Comparison of ENCODE assay signal across 12 cellular contexts in the genomic region with DNA sequence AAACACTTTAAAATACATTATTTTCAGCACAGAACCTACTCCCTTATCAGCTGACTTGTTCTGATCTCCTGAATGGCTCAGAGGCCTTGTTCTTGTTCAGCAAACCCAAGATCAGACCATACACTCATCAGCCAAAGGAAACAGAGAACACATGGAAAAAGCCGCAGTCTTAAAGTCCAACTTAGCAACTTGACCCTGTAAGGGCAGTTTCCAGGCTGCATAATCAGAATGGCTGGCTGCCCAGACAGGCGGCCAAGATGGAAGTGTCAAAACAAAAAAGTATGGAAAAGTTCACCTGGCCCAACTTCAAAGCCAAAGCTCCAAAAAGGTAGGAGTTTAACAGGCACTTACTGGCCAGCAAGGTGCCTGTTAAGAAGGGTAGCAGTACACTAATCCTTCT. TPM values are rescaled to one million over a fixed set of nuclear protein-coding genes. Genes with fewer than 3 reads are reported as not detected.
A peak's percentile ranks its signal among the peaks of the same experiment; 100 is the strongest.
DNase-seq lines count a peak whose midpoint lies in the region; ATAC-seq, FAIRE-seq and TF ChIP-seq lines count a peak whose summit lies in the region.
"Had no signal": no experiment of that assay in that cellular context is flagged by ENCODE, and none has a peak within 500 bp of the region (broad histone marks: within the 10 kb centered on the region; RNA-seq: fewer than 3 reads in every experiment).

No MANE protein-coding gene starts in this region.

- no peaks in the 10 kb centered on the region for H3K36me3 ChIP-seq in GM23248 (ENCODE audit: low read depth)
- H3K36me3 ChIP-seq in body of pancreas (replicated peaks in 1 of 2; ENCODE audit: insufficient read depth in 1 of 2, low read depth in 2 of 2) = no peaks in the 10 kb centered on the region
- no peaks in the 10 kb centered on the region for H3K36me3 ChIP-seq in H7 (replicated peaks; ENCODE audit: control insufficient read depth, insufficient read depth, low read length)

- intact Hi-C loops in body of pancreas (cut with DNase I) = no loop called here

- DNase-seq in GM23248 (peak; percentile 49), body of pancreas (peak; percentile 83 to 92 (median 89)), hepatic stellate cell (ENCODE audit: low spot score) (peak; percentile 32), pulmonary artery endothelial cell (ENCODE audit: low read depth, low spot score) (peak; percentile 47), GM12892 (ENCODE audit: insufficient read length) (no peak), H7 (no peak), Kasumi-1 (lab: John Stamatoyannopoulos, UW) (no peak)
- DNase-seq in activated CD4-positive, CD25-positive, alpha-beta regulatory T cell (lab: John Stamatoyannopoulos, UW) = no peak
- DNase-seq: activated CD4-positive, alpha-beta T cell treated with anti-CD3 and anti-CD28 coated beads for 48 hours; CD4-positive, alpha-beta T cell; Karpas-422 had no signal

- WGBS in GM23248 (ENCODE audit: low coverage in 1 of 2, low lambda C conversion rate in 2 of 2, missing lambda C conversion rate in 2 of 2), 2 experiments = 57 to 60% methylated on average over 2 of the region's 2 CpGs
- WGBS in body of pancreas, 2 donors = 5 to 12% methylated on average over 2 of the region's 2 CpGs

- H3K27me3 ChIP-seq in GM23248 (replicated peaks; ENCODE audit: insufficient read depth) (no peaks in the 10 kb centered on the region), body of pancreas (no peaks in the 10 kb centered on the region), H7 (ENCODE audit: control insufficient read depth, insufficient read depth, low read length) (no peaks in the 10 kb centered on the region)

- TF ChIP-seq CTCF in body of pancreas (IDR thresholded peaks at IDR 0.05) = no peak

- peaks cover 79% of the 10 kb centered on the region for H3K79me2 ChIP-seq in GM23248 (ENCODE audit: insufficient read depth)

- peak; percentile 93 for ATAC-seq in body of pancreas

- H3K27ac ChIP-seq in GM23248 = peak overlapping the region; percentile 51
- H3K27ac ChIP-seq in body of pancreas = peak overlapping the region; percentile 33 to 82 (median 71)

- H3K9me3 ChIP-seq in GM23248 (ENCODE audit: low read depth) (no peaks in the 10 kb centered on the region), body of pancreas (no peaks in the 10 kb centered on the region)

- peaks cover 44% of the 10 kb centered on the region for H3K4me1 ChIP-seq in GM23248 (ENCODE audit: insufficient read depth)
- H3K4me1 ChIP-seq in body of pancreas = peaks cover 74% of the 10 kb centered on the region

- no peak overlapping the region for H2AFZ ChIP-seq in GM23248

- in situ Hi-C loops in GM23248 (cut with MboI) = no loop called here

- H3K9me2 ChIP-seq in GM23248 (ENCODE audit: insufficient read depth) = no peaks in the 10 kb centered on the region

- H3K9ac ChIP-seq in GM23248 = no peak overlapping the region

- no peak for TF ChIP-seq POLR2A in body of pancreas (IDR thresholded peaks at IDR 0.05)
- no peak for TF ChIP-seq POLR2A in GM12892 (IDR thresholded peaks at IDR 0.05; ENCODE audit: low read depth, low read length)

- peaks cover 37% of the 10 kb centered on the region for H3F3A ChIP-seq in GM23248 (ENCODE audit: insufficient read depth)

- peaks cover 3% of the 10 kb centered on the region; the same call in 1 of the 2 replicates for H4K20me1 ChIP-seq in GM23248 (ENCODE audit: insufficient read depth)

- FAIRE-seq in GM12892 (lab: Jason Lieb, UNC) = no peak
- FAIRE-seq: RCC 7860 had no signal

- H3K4me3 ChIP-seq in GM23248 = no peak overlapping the region
- H3K4me3 ChIP-seq in body of pancreas = no peak overlapping the region
- H3K4me3 ChIP-seq in H7 (ENCODE audit: insufficient read depth, low read depth, low read length) = no peak overlapping the region

- no peak overlapping the region for H3K4me2 ChIP-seq in GM23248 (ENCODE audit: unreplicated experiment)

RNA-seq across cellular contexts. Expression of gene SIL1, which starts 56.3 kb away (rescaled TPM):
- 72.8 and 78.8 TPM in 2 replicates for total RNA-seq in GM23248 (2014; rRNA removed; shearing (Covaris generic))
- polyA plus RNA-seq in GM23248 (2016; fragmentation: Nextera tagmentation; extraction: Ambion mirVana) = 89.8 and 101 TPM in 2 replicates
- total RNA-seq in body of pancreas (100 to 1,000 TPM in 1 of 2 donors, 10 to 100 TPM in 1; 57.6 to 124 TPM), pulmonary artery endothelial cell (55.4 and 64.9 TPM in 2 replicates)
- 26.4 TPM for polyA plus RNA-seq in GM12892 (2012; ENCODE audit: missing spikeins)
- total RNA-seq in H7 (2014; rRNA removed; shearing (Covaris generic)) = 14.8 and 17.4 TPM in 2 replicates

Comparison
In these comparisons a context has a peak if more than half of its experiments do, and no peak if none do; other contexts are left out.
1. DNase-seq: peak in GM23248 (single experiment), body of pancreas (4 of 4), hepatic stellate cell (single experiment) and pulmonary artery endothelial cell (single experiment); none in GM12892 (single experiment), activated CD4-positive, CD25-positive, alpha-beta regulatory T cell (0 of 4), H7 (single experiment) and Kasumi-1 (0 of 2).